In genomic region chr11:127420139-127420538, GRCh38 we compare ENCODE assay signal across 17 cellular contexts.
DNase-seq lines count a peak whose midpoint lies in the region; ATAC-seq and TF ChIP-seq lines count a peak whose summit lies in the region.
"Had no signal": no experiment of that assay in that cellular context is flagged by ENCODE, and none has a peak within 500 bp of the region (broad histone marks: within the 10 kb centered on the region; RNA-seq: fewer than 3 reads in every experiment).

No MANE protein-coding gene starts in this region.

- H3K4me1 Mint-ChIP-seq in H9 (peaks cover 0 to 11% of the 10 kb centered on the region in 2 experiments; a peak in 2 of 4 replicates), endothelial cell (ENCODE audit: unreplicated experiment) (no peaks in the 10 kb centered on the region), neural crest cell (peaks cover 4% of the 10 kb centered on the region)
- H3K4me1 Mint-ChIP-seq: B cell; CD4-positive, CD25-positive, alpha-beta regulatory T cell had no signal

- H2AK5ac ChIP-seq in H9 (ENCODE audit: insufficient read length, low read length) = no peak overlapping the region

- H3K23ac ChIP-seq in H9 (ENCODE audit: insufficient read length, low read depth, low read length) = no peak overlapping the region

- no peak overlapping the region for H2BK12ac ChIP-seq in H9 (ENCODE audit: insufficient read length, low read depth, low read length)

- H3T11ph ChIP-seq in H9 (ENCODE audit: low read length) = no peak overlapping the region

- no peaks in the 10 kb centered on the region; the same call in 1 of the 2 replicates for H3K27me3 Mint-ChIP-seq in H9 (ENCODE audit: low read depth)
- no peaks in the 10 kb centered on the region for H3K27me3 Mint-ChIP-seq in endothelial cell (ENCODE audit: unreplicated experiment)
- H3K27me3 Mint-ChIP-seq in neural crest cell (ENCODE audit: low read depth) = no peaks in the 10 kb centered on the region
- H3K27me3 Mint-ChIP-seq: B cell; CD4-positive, CD25-positive, alpha-beta regulatory T cell had no signal

- H3K27me3 ChIP-seq in H9 (ENCODE audit: insufficient read depth, low read length) = no peaks in the 10 kb centered on the region
- H3K27me3 ChIP-seq in esophagus muscularis mucosa = no peaks in the 10 kb centered on the region
- H3K27me3 ChIP-seq: BLaER1 had no signal

- H3K4me1 ChIP-seq in H9 (ENCODE audit: insufficient read depth, low read length) (no peaks in the 10 kb centered on the region), esophagus muscularis mucosa (no peaks in the 10 kb centered on the region)
- H3K4me1 ChIP-seq: BLaER1, Caco-2 had no signal

- H3K56ac ChIP-seq in H9 (ENCODE audit: insufficient read length, low read depth, low read length) = no peak overlapping the region

- no peak for TF ChIP-seq EP300 in esophagus muscularis mucosa (IDR thresholded peaks at IDR 0.05)

- H4K8ac ChIP-seq in H9 (replicated peaks; ENCODE audit: insufficient read length, low read depth, low read length) = no peak overlapping the region

- no peak overlapping the region for H3K27ac ChIP-seq in H9 (ENCODE audit: insufficient read length, low read depth, low read length)
- H3K27ac ChIP-seq in esophagus muscularis mucosa (replicated peaks in 1 of 4) = no peak overlapping the region
- H3K27ac ChIP-seq: 22Rv1, BLaER1, C4-2B had no signal

- H2BK20ac ChIP-seq in H9 (ENCODE audit: low read depth, low read length, poor library complexity, severe bottlenecking) = no peak overlapping the region

- H3K79me2 ChIP-seq in H9 (ENCODE audit: insufficient read depth, low read length) = no peaks in the 10 kb centered on the region

- H3K14ac ChIP-seq in H9 (ENCODE audit: insufficient read depth, low read length) = no peak overlapping the region

- H3K79me1 ChIP-seq in H9 (ENCODE audit: insufficient read depth, low read depth, low read length, poor library complexity, severe bottlenecking) = no peaks in the 10 kb centered on the region

- H2BK5ac ChIP-seq in H9 (ENCODE audit: insufficient read length, low read length) = no peak overlapping the region

- no peak overlapping the region for H3K4me3 ChIP-seq in esophagus muscularis mucosa
- H3K4me3 ChIP-seq: BLaER1 had no signal

- peaks cover 0 to 2% of the 10 kb centered on the region in 2 experiments; a peak in 1 of 5 replicates for H3K9me3 Mint-ChIP-seq in H9
- H3K9me3 Mint-ChIP-seq in endothelial cell (ENCODE audit: unreplicated experiment) = no peaks in the 10 kb centered on the region
- H3K9me3 Mint-ChIP-seq in neural crest cell = peaks cover 4% of the 10 kb centered on the region

- H3K36me3 Mint-ChIP-seq in H9 (ENCODE audit: insufficient read depth in 1 of 3, low read depth in 3 of 3) (no peaks in the 10 kb centered on the region), endothelial cell (ENCODE audit: low read depth, unreplicated experiment) (no peaks in the 10 kb centered on the region), neural crest cell (ENCODE audit: low read depth) (peaks cover 3% of the 10 kb centered on the region)
- H3K36me3 Mint-ChIP-seq: CD4-positive, CD25-positive, alpha-beta regulatory T cell; CD8-positive, alpha-beta T cell had no signal

- intact Hi-C loops in esophagus muscularis mucosa (cut with DNase I) = no loop called here

- no peaks in the 10 kb centered on the region for H4K20me1 ChIP-seq in H9 (ENCODE audit: control insufficient read depth, insufficient read depth, insufficient read length)
- H4K20me1 ChIP-seq: BLaER1 had no signal

- no peak overlapping the region for H2BK15ac ChIP-seq in H9 (ENCODE audit: low read depth, low read length)

- H4K91ac ChIP-seq in H9 (ENCODE audit: insufficient read length, low read depth, low read length) = no peak overlapping the region

- H3K4me3 Mint-ChIP-seq in H9 = no peak overlapping the region
- no peak overlapping the region for H3K4me3 Mint-ChIP-seq in endothelial cell (ENCODE audit: unreplicated experiment)
- H3K4me3 Mint-ChIP-seq in neural crest cell = no peak overlapping the region
- H3K4me3 Mint-ChIP-seq: B cell; CD4-positive, CD25-positive, alpha-beta regulatory T cell; CD8-positive, alpha-beta T cell had no signal

- H3K23me2 ChIP-seq in H9 (ENCODE audit: insufficient read length, low read depth, low read length, poor library complexity, severe bottlenecking) = no peaks in the 10 kb centered on the region

- H4K5ac ChIP-seq in H9 (ENCODE audit: insufficient read length, low read depth, low read length) = no peak overlapping the region

- TF ChIP-seq CTCF in H9 (conservative IDR thresholded peaks at IDR 0.05) = 0 out of 3 replicates have a peak, but pooled peaks have one; percentile 31
- TF ChIP-seq CTCF in endothelial cell (IDR thresholded peaks at IDR 0.05; ENCODE audit: unreplicated experiment) = peak; percentile 37
- peak; percentile 42 for TF ChIP-seq CTCF in neural crest cell (conservative IDR thresholded peaks at IDR 0.05)
- TF ChIP-seq CTCF in esophagus muscularis mucosa (IDR thresholded peaks at IDR 0.05) = no peak

- ATAC-seq in HG02623 (IDR thresholded peaks at IDR 0.05; ENCODE audit: unreplicated experiment) = no peak
- no peak for ATAC-seq in GM18858 (IDR thresholded peaks at IDR 0.05; ENCODE audit: unreplicated experiment)
- ATAC-seq: CD8-positive, alpha-beta T cell; HCT116 had no signal

- no peak overlapping the region for H3K9ac ChIP-seq in H9 (ENCODE audit: extremely low read depth, insufficient read length, low read length)
- H3K9ac ChIP-seq: BLaER1 had no signal

- H2BK120ac ChIP-seq in H9 (ENCODE audit: low read depth, low read length, poor library complexity, severe bottlenecking) = no peak overlapping the region

- H3K27ac Mint-ChIP-seq in H9 (no peak overlapping the region), endothelial cell (ENCODE audit: unreplicated experiment) (no peak overlapping the region), neural crest cell (ENCODE audit: unreplicated experiment) (no peak overlapping the region)
- H3K27ac Mint-ChIP-seq: B cell; CD4-positive, CD25-positive, alpha-beta regulatory T cell; CD8-positive, alpha-beta T cell had no signal

- DNase-seq in H9 (no peak), endothelial cell (ENCODE audit: low spot score) (no peak), neural crest cell (ENCODE audit: low read depth, low spot score) (no peak), esophagus muscularis mucosa (ENCODE audit: extremely low spot score) (no peak)
- DNase-seq: Caco-2; CD4-positive, CD25-positive, alpha-beta regulatory T cell; CD8-positive, alpha-beta T cell; DMS153; DND-41; H7 had no signal

- no peaks in the 10 kb centered on the region for H3K9me3 ChIP-seq in H9 (ENCODE audit: control insufficient read depth, low read depth, low read length)
- no peaks in the 10 kb centered on the region for H3K9me3 ChIP-seq in esophagus muscularis mucosa
- H3K9me3 ChIP-seq: BLaER1 had no signal

- H3K36me3 ChIP-seq in esophagus muscularis mucosa = no peaks in the 10 kb centered on the region
- H3K36me3 ChIP-seq: BLaER1 had no signal

- H3K4ac ChIP-seq in H9 (ENCODE audit: low read depth, low read length) = no peak overlapping the region

- no peak for TF ChIP-seq POLR2A in esophagus muscularis mucosa (IDR thresholded peaks at IDR 0.05; ENCODE audit: low read depth)

- no peak overlapping the region for H2AFZ ChIP-seq in H9 (ENCODE audit: low read length)

- no peak overlapping the region for H3K18ac ChIP-seq in H9 (ENCODE audit: insufficient read length, low read depth, low read length)

- no peak overlapping the region for H3K4me2 ChIP-seq in H9 (ENCODE audit: insufficient read depth, insufficient read length, low read length)
- H3K4me2 ChIP-seq: BLaER1 had no signal

Comparison
In these comparisons a context has a peak if more than half of its experiments do, and no peak if none do; other contexts are left out.
1. CTCF ChIP-seq: peak in H9 (single experiment), endothelial cell (single experiment) and neural crest cell (single experiment); none in esophagus muscularis mucosa (0 of 3).